16 cellular contexts compared by ENCODE assay signal in the genomic region with DNA sequence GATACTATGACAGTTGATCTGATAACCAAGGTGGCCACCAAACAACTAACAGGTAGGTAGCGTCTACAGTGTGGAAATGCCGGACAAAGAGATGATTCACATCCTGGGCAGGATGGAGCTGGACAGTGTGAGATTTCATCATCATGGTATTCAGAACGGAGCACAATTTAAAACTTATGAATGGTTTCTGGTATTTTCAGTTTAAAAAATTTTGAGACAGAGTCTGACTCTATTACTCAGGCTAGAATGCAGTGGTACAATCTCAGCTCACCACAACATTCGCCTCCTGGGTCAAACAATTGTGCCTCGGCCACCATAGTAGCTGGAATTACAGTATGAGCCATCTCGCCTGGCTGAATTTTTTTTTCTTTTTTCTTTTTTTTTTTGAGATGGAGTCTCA. TPM values are rescaled to one million over a fixed set of nuclear protein-coding genes. Genes with fewer than 3 reads are reported as not detected.
DNase-seq lines count a peak whose midpoint lies in the region; ATAC-seq, FAIRE-seq and TF ChIP-seq lines count a peak whose summit lies in the region.
"Had no signal": no experiment of that assay in that cellular context is flagged by ENCODE, and none has a peak within 500 bp of the region (broad histone marks: within the 10 kb centered on the region; RNA-seq: fewer than 3 reads in every experiment).

No MANE protein-coding gene starts in this region.

- H3K27ac ChIP-seq in Panc1 (ENCODE audit: low read length) = no peak overlapping the region
- no peak overlapping the region for H3K27ac ChIP-seq in left lung
- H3K27ac ChIP-seq in CD8-positive, alpha-beta memory T cell (ENCODE audit: low read depth, low read length) = no peak overlapping the region
- H3K27ac ChIP-seq: lower lobe of right lung had no signal

- DNase-seq in ELR (ENCODE audit: low read depth) (peak; percentile 80), Panc1 (ENCODE audit: low read depth, low spot score) (no peak), choroid plexus epithelial cell (ENCODE audit: low read depth) (peak; percentile 70), left lung (no peak), midbrain (lab: John Stamatoyannopoulos, UW) (no peak), D721Med (ENCODE audit: insufficient read length, low spot score) (no peak), amniotic stem cell (lab: John Stamatoyannopoulos, UW) (no peak)
- DNase-seq in CD8-positive, alpha-beta memory T cell = no peak
- DNase-seq: AML-193; lower lobe of right lung; NCI-H187 treated with DMSO at 0.1 percent for 48 hours; NCI-H526; stimulated activated CD4-positive, alpha-beta T cell treated with anti-CD3 and anti-CD28 coated beads, Interleukin-1b, Interleukin-23, amount 100 ng/mL, for 48 hours had no signal

- H3K4me1 Mint-ChIP-seq in CD8-positive, alpha-beta memory T cell = no peaks in the 10 kb centered on the region
- H3K4me1 Mint-ChIP-seq: nephron had no signal

- intact Hi-C loops in Panc1 (cut with micrococcal nuclease; ENCODE audit: unreplicated experiment) = no loop called here
- intact Hi-C loops in left lung (cut with DNase I) = no loop called here

- BruUV-seq in Panc1 (replicated peaks; lab: Mats Ljungman, UMichigan) = no TSS peak

- H3K4me3 ChIP-seq in Panc1 (ENCODE audit: low read depth in 2 of 2, low read length in 2 of 2) (no peak overlapping the region), choroid plexus epithelial cell (ENCODE audit: low read depth, low read length) (no peak overlapping the region), left lung (no peak overlapping the region)
- H3K4me3 ChIP-seq in CD8-positive, alpha-beta memory T cell (ENCODE audit: low read length) = no peak overlapping the region
- H3K4me3 ChIP-seq: lower lobe of right lung had no signal

- peak overlapping the region in 1 of 8 donors; percentile 42 for H3K27ac Mint-ChIP-seq in CD8-positive, alpha-beta memory T cell
- H3K27ac Mint-ChIP-seq: nephron; T-helper 1 cell treated with Interleukin-12 subunit alpha and Interleukin-12 subunit beta and Interleukin-4 antibody, amounts not matched to agents 30 μg/mL and 1 μg/mL, for 36 hours had no signal

- peaks cover 3 to 12% (median 6%) of the 10 kb centered on the region in 3 donors for H3K36me3 Mint-ChIP-seq in CD8-positive, alpha-beta memory T cell

- H3K36me3 ChIP-seq in Panc1 (ENCODE audit: control insufficient read depth, insufficient read depth, low read length) = no peaks in the 10 kb centered on the region
- H3K36me3 ChIP-seq in left lung = peaks cover 0 to 10% of the 10 kb centered on the region in 2 donors
- H3K36me3 ChIP-seq in CD8-positive, alpha-beta memory T cell (ENCODE audit: insufficient read depth, low read length) = no peaks in the 10 kb centered on the region
- H3K36me3 ChIP-seq: lower lobe of right lung had no signal

- FAIRE-seq in D721Med (lab: Jason Lieb, UNC) = no peak

- H3K27me3 ChIP-seq in Panc1 (ENCODE audit: control insufficient read depth, insufficient read depth, low read length) (no peaks in the 10 kb centered on the region), left lung (no peaks in the 10 kb centered on the region)
- no peaks in the 10 kb centered on the region for H3K27me3 ChIP-seq in CD8-positive, alpha-beta memory T cell (ENCODE audit: insufficient read depth, low read length, poor library complexity, severe bottlenecking)

- H3K4me1 ChIP-seq in Panc1 (ENCODE audit: control insufficient read depth, insufficient read depth, low read length) = no peaks in the 10 kb centered on the region
- no peaks in the 10 kb centered on the region for H3K4me1 ChIP-seq in left lung
- no peaks in the 10 kb centered on the region for H3K4me1 ChIP-seq in CD8-positive, alpha-beta memory T cell (ENCODE audit: insufficient read depth, low read length)
- H3K4me1 ChIP-seq: lower lobe of right lung had no signal

- no peaks in the 10 kb centered on the region for H3K9me3 ChIP-seq in Panc1 (ENCODE audit: control insufficient read depth, insufficient read depth, low read depth, low read length)
- H3K9me3 ChIP-seq in left lung = no peaks in the 10 kb centered on the region
- H3K9me3 ChIP-seq in CD8-positive, alpha-beta memory T cell (ENCODE audit: low read length) = no peaks in the 10 kb centered on the region
- H3K9me3 ChIP-seq: lower lobe of right lung had no signal

- H3K4me3 Mint-ChIP-seq in CD8-positive, alpha-beta memory T cell = no peak overlapping the region
- H3K4me3 Mint-ChIP-seq: nephron; T-helper 1 cell treated with Interleukin-12 subunit alpha and Interleukin-12 subunit beta and Interleukin-4 antibody, amounts not matched to agents 30 μg/mL and 1 μg/mL, for 36 hours had no signal

- ATAC-seq in Panc1 (0 out of 2 replicates have a peak, but pooled peaks have one; percentile 51), left lung (peak; percentile 29)
- ATAC-seq: activated CD4-positive, CD25-positive, alpha-beta regulatory T cell treated with anti-CD3 and anti-CD28 coated beads, Interleukin-2, amount 50 U/mL, for 24 hours; lower lobe of right lung had no signal

- peaks cover 0 to 2% (median 0%) of the 10 kb centered on the region in 5 donors for H3K9me3 Mint-ChIP-seq in CD8-positive, alpha-beta memory T cell

- in situ Hi-C loops in Panc1 (cut with HindIII; ENCODE audit: low pct_unique_long_range_greater_than_20kb, low sequenced_read_pairs) = no loop called here

- CTCF ChIA-PET in Panc1 (lab: Charles Lee) = no interaction called here
- CTCF ChIA-PET in CD8-positive, alpha-beta memory T cell (lab: Charles Lee) = no interaction called here

- POLR2A ChIA-PET in Panc1 (lab: Charles Lee) = no interaction called here
- POLR2A ChIA-PET in CD8-positive, alpha-beta memory T cell (lab: Charles Lee) = no interaction called here

- peaks cover 0 to 1% of the 10 kb centered on the region in 2 donors for H3K27me3 Mint-ChIP-seq in CD8-positive, alpha-beta memory T cell

- TF ChIP-seq CTCF in Panc1 (IDR thresholded peaks at IDR 0.05) = no peak
- no peak for TF ChIP-seq CTCF in choroid plexus epithelial cell (conservative IDR thresholded peaks at IDR 0.05; ENCODE audit: low read depth, low read length)
- TF ChIP-seq CTCF in left lung (IDR thresholded peaks at IDR 0.05) = no peak
- no peak for TF ChIP-seq CTCF in D721Med (IDR thresholded peaks at IDR 0.05; ENCODE audit: insufficient read depth, missing control alignments)

RNA-seq across cellular contexts. Expression of a gene that starts 43.8 kb away (rescaled TPM):
- total RNA-seq in Panc1 (2021; ENCODE audit: unreplicated experiment) (37.6 TPM), left lung (10 to 100 TPM; 11.3 to 12.6 TPM)
- 15.0 TPM for polyA plus RNA-seq in Panc1 (2012; ENCODE audit: insufficient read length)
- 10 to 100 TPM; 18.6 to 19.1 TPM for total RNA-seq in CD8-positive, alpha-beta memory T cell
- polyA plus RNA-seq in CD8-positive, alpha-beta memory T cell = 7.8 TPM

RNA-seq across cellular contexts. Expression of a gene that starts 44.5 kb away (rescaled TPM):
- total RNA-seq in Panc1 (2021; ENCODE audit: unreplicated experiment) (11.3 TPM), left lung (10 to 100 TPM; 20.5 to 52.1 TPM)
- polyA plus RNA-seq in Panc1 (2012; ENCODE audit: insufficient read length) = 5.5 TPM
- 10 to 100 TPM; 20.2 to 22.0 TPM for total RNA-seq in CD8-positive, alpha-beta memory T cell
- 39.2 TPM for polyA plus RNA-seq in CD8-positive, alpha-beta memory T cell

Comparison
In these comparisons a context has a peak if more than half of its experiments do, and no peak if none do; other contexts are left out.
1. DNase-seq: peak in ELR (single experiment) and choroid plexus epithelial cell (single experiment); none in Panc1 (single experiment), left lung (0 of 2), CD8-positive, alpha-beta memory T cell (0 of 5), midbrain (single experiment), D721Med (single experiment) and amniotic stem cell (single experiment).